ENCODE assay signal across 18 cellular contexts in the genomic region with DNA sequence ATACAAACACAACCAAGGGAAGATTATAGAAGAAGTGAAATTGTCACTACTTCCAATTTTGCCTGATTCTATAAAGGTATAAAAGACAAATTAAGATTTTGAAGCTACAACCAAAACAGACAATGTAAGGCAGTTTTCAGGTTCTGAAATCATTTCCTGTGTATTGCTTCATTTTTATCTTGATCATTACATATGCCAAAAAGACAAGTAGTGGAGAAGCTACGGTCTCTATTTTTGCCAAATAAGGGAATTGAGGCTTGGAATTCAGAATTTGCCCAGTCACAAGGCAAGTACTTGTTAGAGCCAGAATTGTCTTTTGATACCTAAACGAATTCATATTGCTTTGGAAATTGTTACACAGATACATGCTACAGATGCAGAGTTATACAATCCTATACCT. TPM values are rescaled to one million over a fixed set of nuclear protein-coding genes. Genes with fewer than 3 reads are reported as not detected.
DNase-seq lines count a peak whose midpoint lies in the region; ATAC-seq, FAIRE-seq and TF ChIP-seq lines count a peak whose summit lies in the region.
"Had no signal": no experiment of that assay in that cellular context is flagged by ENCODE, and none has a peak within 500 bp of the region (broad histone marks: within the 10 kb centered on the region; RNA-seq: fewer than 3 reads in every experiment).

No MANE protein-coding gene starts in this region.

- H3K4me3 Mint-ChIP-seq in astrocyte (ENCODE audit: unreplicated experiment), result no peak overlapping the region
- H3K4me3 Mint-ChIP-seq: CD14-positive monocyte; CD4-positive, alpha-beta memory T cell; GM23338; H9 had no signal

- H3K79me2 ChIP-seq in astrocyte (ENCODE audit: insufficient read depth, low read length), result peaks cover 98% of the 10 kb centered on the region

- H4K20me1 ChIP-seq in astrocyte (ENCODE audit: insufficient read depth, low read length), result no peaks in the 10 kb centered on the region
- H4K20me1 ChIP-seq: BLaER1 had no signal

- H3K27ac ChIP-seq in astrocyte (ENCODE audit: low read depth, low read length), result no peak overlapping the region
- H3K27ac ChIP-seq: 22Rv1, A549, BLaER1 had no signal

- H3K9ac ChIP-seq in astrocyte (ENCODE audit: low read length), result no peak overlapping the region
- H3K9ac ChIP-seq: BLaER1 had no signal

- DNase-seq in D721Med (ENCODE audit: insufficient read length, low spot score) (no peak), astrocyte (ENCODE audit: low read depth) (peak; percentile 75), choroid plexus epithelial cell (ENCODE audit: low read depth) (peak; percentile 87), fibroblast of pulmonary artery (ENCODE audit: low read depth) (peak; percentile 82), retina (no peak), GOT3 (lab: John Stamatoyannopoulos, UW) (no peak)
- DNase-seq in activated CD4-positive, alpha-beta T cell treated with anti-CD3 and anti-CD28 coated beads, Interleukin-2, amount 50 U/mL, for 48 hours, result no peak
- DNase-seq: CD4-positive, alpha-beta memory T cell; DMS79 treated with DMSO at 0.1 percent for 48 hours; GF-D8; H9 had no signal

- H3K4me1 ChIP-seq in astrocyte (ENCODE audit: insufficient read depth, low read length), result peaks cover 16% of the 10 kb centered on the region
- H3K4me1 ChIP-seq: A549, BLaER1 had no signal

- H3K4me1 Mint-ChIP-seq in astrocyte (ENCODE audit: low read depth, unreplicated experiment), result peaks cover 6% of the 10 kb centered on the region
- H3K4me1 Mint-ChIP-seq: CD14-positive monocyte; CD4-positive, alpha-beta memory T cell; GM23338; H9 had no signal

- no peak overlapping the region for H2AFZ ChIP-seq in astrocyte (ENCODE audit: low read depth, low read length)
- H2AFZ ChIP-seq: GM23338 had no signal

- FAIRE-seq in D721Med (lab: Jason Lieb, UNC) (peak; percentile 78), astrocyte (lab: Jason Lieb, UNC) (no peak)
- FAIRE-seq: A549, HepG2 had no signal

- H3K4me3 ChIP-seq in astrocyte (ENCODE audit: insufficient read depth, low read depth, low read length) (no peak overlapping the region), choroid plexus epithelial cell (ENCODE audit: low read depth, low read length) (no peak overlapping the region), fibroblast of pulmonary artery (replicated peaks; ENCODE audit: low read depth, low read length) (no peak overlapping the region)
- H3K4me3 ChIP-seq: A549, BLaER1, GM23338 had no signal

- ATAC-seq in HG02852 (IDR thresholded peaks at IDR 0.05; ENCODE audit: unreplicated experiment), result no peak
- ATAC-seq: A549, GM23338, HepG2 had no signal

- TF ChIP-seq CTCF in D721Med (IDR thresholded peaks at IDR 0.05; ENCODE audit: insufficient read depth, missing control alignments) (no peak), astrocyte (IDR thresholded peaks at IDR 0.05; ENCODE audit: insufficient read depth, low read depth, low read length) (no peak), choroid plexus epithelial cell (conservative IDR thresholded peaks at IDR 0.05; ENCODE audit: low read depth, low read length) (no peak), fibroblast of pulmonary artery (IDR thresholded peaks at IDR 0.05; ENCODE audit: low read length, missing control alignments) (no peak)

- no peaks in the 10 kb centered on the region for H3K36me3 ChIP-seq in astrocyte (ENCODE audit: insufficient read depth, low read length)
- H3K36me3 ChIP-seq: BLaER1 had no signal

- H3K36me3 Mint-ChIP-seq in astrocyte (ENCODE audit: low read depth, unreplicated experiment), result no peaks in the 10 kb centered on the region
- H3K36me3 Mint-ChIP-seq: CD14-positive monocyte; CD4-positive, alpha-beta memory T cell had no signal

- no peak overlapping the region for H3K27ac Mint-ChIP-seq in astrocyte (ENCODE audit: unreplicated experiment)
- H3K27ac Mint-ChIP-seq: CD14-positive monocyte; CD4-positive, alpha-beta memory T cell; GM23338; H9 had no signal

- H3K4me2 ChIP-seq in astrocyte (ENCODE audit: low read length), result no peak overlapping the region
- H3K4me2 ChIP-seq: A549, BLaER1, GM23338 had no signal

- no peaks in the 10 kb centered on the region for H3K27me3 Mint-ChIP-seq in astrocyte (ENCODE audit: low read depth, unreplicated experiment)
- H3K27me3 Mint-ChIP-seq: CD4-positive, alpha-beta memory T cell had no signal

- H3K9me3 ChIP-seq in astrocyte (ENCODE audit: insufficient read depth, low read depth, low read length), result no peaks in the 10 kb centered on the region
- H3K9me3 ChIP-seq: A549, BLaER1 had no signal

- H3K9me3 Mint-ChIP-seq in astrocyte (ENCODE audit: unreplicated experiment), result no peaks in the 10 kb centered on the region
- H3K9me3 Mint-ChIP-seq: GM23338, H9 had no signal

- no peaks in the 10 kb centered on the region for H3K27me3 ChIP-seq in astrocyte (ENCODE audit: insufficient read depth, low read length)
- H3K27me3 ChIP-seq: BLaER1 had no signal

RNA-seq across cellular contexts. Expression of a gene that starts 20.6 kb away (rescaled TPM):
- 226 and 284 TPM in 2 replicates for total RNA-seq in astrocyte
- total RNA-seq: CD4-positive, alpha-beta memory T cell; HepG2 had no signal

Comparison
In these comparisons a context has a peak if more than half of its experiments do, and no peak if none do; other contexts are left out.
1. DNase-seq: peak in astrocyte (single experiment), choroid plexus epithelial cell (single experiment) and fibroblast of pulmonary artery (single experiment); none in D721Med (single experiment), activated CD4-positive, alpha-beta T cell treated with anti-CD3 and anti-CD28 coated beads, Interleukin-2, amount 50 U/mL, for 48 hours (0 of 2), retina (single experiment) and GOT3 (single experiment).